10 cellular contexts compared by ENCODE assay signal in genomic region chr7:29297194-29297890, GRCh38.
DNase-seq lines count a peak whose midpoint lies in the region; ATAC-seq and TF ChIP-seq lines count a peak whose summit lies in the region.
"Had no signal": no experiment of that assay in that cellular context is flagged by ENCODE, and none has a peak within 500 bp of the region (broad histone marks: within the 10 kb centered on the region; RNA-seq: fewer than 3 reads in every experiment).

No MANE protein-coding gene starts in this region.

- peak overlapping the region; percentile 49 for H3K4me3 Mint-ChIP-seq in GM23338
- H3K4me3 Mint-ChIP-seq: naive thymus-derived CD4-positive, alpha-beta T cell had no signal

- no peaks in the 10 kb centered on the region for H3K36me3 ChIP-seq in DND-41 (ENCODE audit: insufficient read depth, low read length)
- no peaks in the 10 kb centered on the region for H3K36me3 ChIP-seq in GM23338 (ENCODE audit: insufficient read depth)
- H3K36me3 ChIP-seq in esophagus squamous epithelium, result no peaks in the 10 kb centered on the region
- H3K36me3 ChIP-seq: stomach had no signal

- no peaks in the 10 kb centered on the region for H3K79me2 ChIP-seq in DND-41 (ENCODE audit: insufficient read depth, low read length)
- H3K79me2 ChIP-seq in GM23338 (replicated peaks; ENCODE audit: insufficient read depth), result no peaks in the 10 kb centered on the region

- no peaks in the 10 kb centered on the region for H3K36me3 Mint-ChIP-seq in GM23338 (ENCODE audit: low read depth)

- H3K27ac ChIP-seq in DND-41 (ENCODE audit: low read length), result no peak overlapping the region
- peak overlapping the region; percentile 76 for H3K27ac ChIP-seq in GM23338 (ENCODE audit: low read depth)
- no peak overlapping the region for H3K27ac ChIP-seq in esophagus squamous epithelium
- H3K27ac ChIP-seq: stomach had no signal

- peaks cover 18% of the 10 kb centered on the region for H3K27me3 Mint-ChIP-seq in GM23338 (ENCODE audit: insufficient read depth, low read depth, poor library complexity)

- no peaks in the 10 kb centered on the region; the same call in 1 of the 2 replicates for H3F3A ChIP-seq in GM23338 (replicated peaks; ENCODE audit: low read depth)

- H3K4me1 ChIP-seq in DND-41 (ENCODE audit: insufficient read depth, low read length) (no peaks in the 10 kb centered on the region), GM23338 (ENCODE audit: insufficient read depth) (peaks cover 57% of the 10 kb centered on the region), esophagus squamous epithelium (no peaks in the 10 kb centered on the region)

- H3K9me3 ChIP-seq in DND-41 (ENCODE audit: insufficient read depth, low read length, severe bottlenecking) (no peaks in the 10 kb centered on the region), esophagus squamous epithelium (no peaks in the 10 kb centered on the region)
- H3K9me3 ChIP-seq: stomach had no signal

- H3K4me2 ChIP-seq in DND-41 (ENCODE audit: insufficient read depth, low read length), result no peak overlapping the region
- peak overlapping the region; percentile 40 for H3K4me2 ChIP-seq in GM23338

- TF ChIP-seq POLR2A in esophagus squamous epithelium (IDR thresholded peaks at IDR 0.05), result no peak

- H3K4me3 ChIP-seq in DND-41 (ENCODE audit: low read depth in 1 of 2, low read length in 2 of 2) (no peak overlapping the region), GM23338 (0 out of 2 replicates have a peak overlapping the region, but pooled peaks have one; percentile 12), esophagus squamous epithelium (no peak overlapping the region)
- H3K4me3 ChIP-seq: stomach had no signal

- TF ChIP-seq CTCF in DND-41 (IDR thresholded peaks at IDR 0.05; ENCODE audit: borderline replicate concordance, extremely low read depth, low read length, poor library complexity, severe bottlenecking) (peak; percentile 41), GM23338 (conservative IDR thresholded peaks at IDR 0.05; ENCODE audit: low read depth in 2 of 2) (peak; percentile 79 to 87), esophagus squamous epithelium (IDR thresholded peaks at IDR 0.05) (peak in 1 of 6 experiments; percentile 12)

- H2AFZ ChIP-seq in DND-41 (ENCODE audit: low read depth, low read length), result no peak overlapping the region
- H2AFZ ChIP-seq in GM23338, result peak overlapping the region; percentile 83

- 79 to 85% methylated on average over 8 to 13 of the region's 16 CpGs for WGBS in esophagus squamous epithelium, 2 donors

- ATAC-seq in DND-41 (ENCODE audit: insufficient read depth, low read depth) (no peak), GM23338 (peak; percentile 76), GM19397 (IDR thresholded peaks at IDR 0.05; ENCODE audit: unreplicated experiment) (no peak), HG03196 (IDR thresholded peaks at IDR 0.05; ENCODE audit: unreplicated experiment) (no peak)
- ATAC-seq: naive thymus-derived CD4-positive, alpha-beta T cell had no signal

- H3K27me3 ChIP-seq in DND-41 (ENCODE audit: insufficient read depth, low read length, poor library complexity) (no peaks in the 10 kb centered on the region), GM23338 (ENCODE audit: insufficient read depth) (no peaks in the 10 kb centered on the region), esophagus squamous epithelium (no peaks in the 10 kb centered on the region)
- H3K27me3 ChIP-seq: stomach had no signal

- no peak for DNase-seq in DND-41
- peak; percentile 86 for DNase-seq in GM23338 (ENCODE audit: low spot score)
- DNase-seq in RPMI8226, result peak; percentile 46
- peak; percentile 47 for DNase-seq in left kidney (ENCODE audit: low read depth, low spot score)
- no peak for DNase-seq in hypothalamus (lab: John Stamatoyannopoulos, UW)
- DNase-seq in esophagus squamous epithelium (lab: John Stamatoyannopoulos, UW), result no peak
- DNase-seq: naive thymus-derived CD4-positive, alpha-beta T cell; stomach had no signal

- no peaks in the 10 kb centered on the region for H3K9me2 ChIP-seq in GM23338 (ENCODE audit: insufficient read depth)

- H3K9ac ChIP-seq in DND-41 (ENCODE audit: low read depth, low read length), result no peak overlapping the region

- intact Hi-C loops in esophagus squamous epithelium (cut with DNase I), result no loop called here

- peaks cover 76% of the 10 kb centered on the region for H3K4me1 Mint-ChIP-seq in GM23338

- H4K20me1 ChIP-seq in DND-41 (ENCODE audit: insufficient read depth, low read length) (no peaks in the 10 kb centered on the region), GM23338 (replicated peaks; ENCODE audit: insufficient read depth) (no peaks in the 10 kb centered on the region)

- H3K27ac Mint-ChIP-seq in GM23338, result peak overlapping the region; percentile 52; the same call in 1 of the 2 replicates
- H3K27ac Mint-ChIP-seq: naive thymus-derived CD4-positive, alpha-beta T cell had no signal

- no peaks in the 10 kb centered on the region; the same call in 2 of the 3 replicates for H3K9me3 Mint-ChIP-seq in GM23338
- H3K9me3 Mint-ChIP-seq: naive thymus-derived CD4-positive, alpha-beta T cell had no signal

TF ChIP-seq in GM23338, 12 proteins besides CTCF, POLR2A, EP300 and RAD21:
- no peak for TF ChIP-seq EZH2phosphoT487 (IDR thresholded peaks at IDR 0.05; ENCODE audit: unreplicated experiment)

Comparison
In these comparisons a context has a peak if more than half of its experiments do, and no peak if none do; other contexts are left out.
1. DNase-seq: peak in GM23338 (single experiment), RPMI8226 (single experiment) and left kidney (single experiment); none in DND-41 (single experiment), hypothalamus (0 of 51) and esophagus squamous epithelium (single experiment).